Comparison of ENCODE assay signal across 11 cellular contexts in the genomic region with DNA sequence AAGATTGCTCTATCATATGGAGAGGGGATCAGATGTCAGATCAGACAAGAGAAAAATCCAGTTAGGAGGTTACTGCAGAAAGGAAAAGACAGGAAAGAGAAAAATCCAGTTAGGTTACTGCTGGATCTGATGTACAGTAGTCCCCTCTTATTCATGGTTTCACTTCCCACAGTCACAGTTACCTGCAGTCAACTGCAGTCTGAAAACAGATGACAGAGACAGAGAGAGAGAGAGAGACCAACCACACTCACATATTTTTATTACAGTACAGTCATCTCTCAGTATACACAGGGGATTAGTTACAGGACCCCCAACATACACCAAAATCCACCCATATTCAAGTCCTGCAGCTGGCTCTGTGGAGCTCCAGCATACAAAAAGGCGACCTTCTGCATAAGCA. TPM values are rescaled to one million over a fixed set of nuclear protein-coding genes. Genes with fewer than 3 reads are reported as not detected.
DNase-seq lines count a peak whose midpoint lies in the region; ATAC-seq, FAIRE-seq and TF ChIP-seq lines count a peak whose summit lies in the region.
"Had no signal": no experiment of that assay in that cellular context is flagged by ENCODE, and none has a peak within 500 bp of the region (broad histone marks: within the 10 kb centered on the region; RNA-seq: fewer than 3 reads in every experiment).

No MANE protein-coding gene starts in this region.

- no peaks in the 10 kb centered on the region for H3K9me3 ChIP-seq in Karpas-422 (ENCODE audit: low read length)
- no peaks in the 10 kb centered on the region for H3K9me3 ChIP-seq in tibial artery
- H3K9me3 ChIP-seq: esophagus squamous epithelium, lower lobe of right lung, right atrium auricular region had no signal

- intact Hi-C loops in tibial artery (cut with DNase I; ENCODE audit: low total_unique reads), result no loop called here

- H3K27ac Mint-ChIP-seq in activated naive CD8-positive, alpha-beta T cell treated with anti-CD3 and anti-CD28 coated beads, Interleukin-2, amount 50 U/mL, for 24 hours, result no peak overlapping the region
- H3K27ac Mint-ChIP-seq in activated naive CD8-positive, alpha-beta T cell treated with anti-CD3 and anti-CD28 coated beads for 36 hours, result no peak overlapping the region
- H3K27ac Mint-ChIP-seq in stimulated activated naive CD8-positive, alpha-beta T cell treated with anti-CD3 and anti-CD28 coated beads, Interleukin-15, amount 100 ng/mL, for 72 hours, result no peak overlapping the region

- H3K27me3 Mint-ChIP-seq in activated naive CD8-positive, alpha-beta T cell treated with anti-CD3 and anti-CD28 coated beads, Interleukin-2, amount 50 U/mL, for 24 hours, result no peaks in the 10 kb centered on the region
- H3K27me3 Mint-ChIP-seq in activated naive CD8-positive, alpha-beta T cell treated with anti-CD3 and anti-CD28 coated beads for 36 hours, result no peaks in the 10 kb centered on the region
- H3K27me3 Mint-ChIP-seq in stimulated activated naive CD8-positive, alpha-beta T cell treated with anti-CD3 and anti-CD28 coated beads, Interleukin-15, amount 100 ng/mL, for 72 hours, result no peaks in the 10 kb centered on the region

- H3K9me3 Mint-ChIP-seq in activated naive CD8-positive, alpha-beta T cell treated with anti-CD3 and anti-CD28 coated beads, Interleukin-2, amount 50 U/mL, for 24 hours, result no peaks in the 10 kb centered on the region
- no peaks in the 10 kb centered on the region for H3K9me3 Mint-ChIP-seq in activated naive CD8-positive, alpha-beta T cell treated with anti-CD3 and anti-CD28 coated beads for 36 hours
- H3K9me3 Mint-ChIP-seq in stimulated activated naive CD8-positive, alpha-beta T cell treated with anti-CD3 and anti-CD28 coated beads, Interleukin-15, amount 100 ng/mL, for 72 hours, result no peaks in the 10 kb centered on the region

- no peak overlapping the region for H3K4me2 ChIP-seq in Karpas-422 (ENCODE audit: low read depth, low read length, poor library complexity, severe bottlenecking)

- H3K9me2 ChIP-seq in Karpas-422 (replicated peaks; ENCODE audit: insufficient read depth, low read length), result no peaks in the 10 kb centered on the region

- H4K20me1 ChIP-seq in Karpas-422 (ENCODE audit: insufficient read depth, low read depth, low read length), result no peaks in the 10 kb centered on the region

- DNase-seq in activated naive CD8-positive, alpha-beta T cell treated with anti-CD3 and anti-CD28 coated beads, Interleukin-2, amount 50 U/mL, for 24 hours, result no peak
- DNase-seq in activated naive CD8-positive, alpha-beta T cell treated with anti-CD3 and anti-CD28 coated beads for 36 hours, result no peak
- DNase-seq in Karpas-422, result peak; percentile 51
- DNase-seq in tibial artery, result no peak
- no peak for DNase-seq in stimulated activated naive CD8-positive, alpha-beta T cell treated with anti-CD3 and anti-CD28 coated beads, Interleukin-15, amount 100 ng/mL, for 72 hours
- DNase-seq in D341Med (ENCODE audit: low spot score), result no peak
- DNase-seq in D721Med (ENCODE audit: insufficient read length, low spot score), result no peak
- DNase-seq: esophagus squamous epithelium, lower lobe of right lung had no signal

- H3K27me3 ChIP-seq in Karpas-422 (ENCODE audit: low read length) (no peaks in the 10 kb centered on the region), tibial artery (no peaks in the 10 kb centered on the region)
- H3K27me3 ChIP-seq: esophagus squamous epithelium, right atrium auricular region had no signal

- H3K36me3 Mint-ChIP-seq in activated naive CD8-positive, alpha-beta T cell treated with anti-CD3 and anti-CD28 coated beads, Interleukin-2, amount 50 U/mL, for 24 hours (ENCODE audit: low read depth), result peaks cover 51% of the 10 kb centered on the region
- peaks cover 22% of the 10 kb centered on the region for H3K36me3 Mint-ChIP-seq in activated naive CD8-positive, alpha-beta T cell treated with anti-CD3 and anti-CD28 coated beads for 36 hours

- H3K4me3 ChIP-seq in Karpas-422 (ENCODE audit: low read length) (no peak overlapping the region), tibial artery (no peak overlapping the region)
- H3K4me3 ChIP-seq: esophagus squamous epithelium, lower lobe of right lung, right atrium auricular region had no signal

- ATAC-seq in activated naive CD8-positive, alpha-beta T cell treated with anti-CD3 and anti-CD28 coated beads, Interleukin-2, amount 50 U/mL, for 24 hours, result peak; percentile 52
- peak; percentile 65 for ATAC-seq in HG02798 (IDR thresholded peaks at IDR 0.05; ENCODE audit: poor library complexity, unreplicated experiment)
- ATAC-seq in stimulated activated naive CD8-positive, alpha-beta T cell treated with anti-CD3 and anti-CD28 coated beads, Interleukin-15, amount 100 ng/mL, for 72 hours, result no peak
- ATAC-seq: lower lobe of right lung had no signal

- FAIRE-seq in D721Med (lab: Jason Lieb, UNC), result no peak

- no peak overlapping the region for H3K4me3 Mint-ChIP-seq in activated naive CD8-positive, alpha-beta T cell treated with anti-CD3 and anti-CD28 coated beads, Interleukin-2, amount 50 U/mL, for 24 hours
- H3K4me3 Mint-ChIP-seq in activated naive CD8-positive, alpha-beta T cell treated with anti-CD3 and anti-CD28 coated beads for 36 hours, result no peak overlapping the region
- H3K4me3 Mint-ChIP-seq in stimulated activated naive CD8-positive, alpha-beta T cell treated with anti-CD3 and anti-CD28 coated beads, Interleukin-15, amount 100 ng/mL, for 72 hours, result no peak overlapping the region

- H3K4me1 Mint-ChIP-seq in activated naive CD8-positive, alpha-beta T cell treated with anti-CD3 and anti-CD28 coated beads, Interleukin-2, amount 50 U/mL, for 24 hours, result peaks cover 19% of the 10 kb centered on the region
- H3K4me1 Mint-ChIP-seq in activated naive CD8-positive, alpha-beta T cell treated with anti-CD3 and anti-CD28 coated beads for 36 hours, result peaks cover 5% of the 10 kb centered on the region
- peaks cover 10% of the 10 kb centered on the region for H3K4me1 Mint-ChIP-seq in stimulated activated naive CD8-positive, alpha-beta T cell treated with anti-CD3 and anti-CD28 coated beads, Interleukin-15, amount 100 ng/mL, for 72 hours

- H3K27ac ChIP-seq in Karpas-422 (ENCODE audit: low read length) (no peak overlapping the region), tibial artery (no peak overlapping the region)
- H3K27ac ChIP-seq: esophagus squamous epithelium, lower lobe of right lung, right atrium auricular region had no signal

- no peak overlapping the region for H2AFZ ChIP-seq in Karpas-422 (ENCODE audit: low read length)

- H3K4me1 ChIP-seq in Karpas-422 (ENCODE audit: low read length) (no peaks in the 10 kb centered on the region; the same call in 1 of the 2 replicates), tibial artery (no peaks in the 10 kb centered on the region)
- H3K4me1 ChIP-seq: esophagus squamous epithelium, lower lobe of right lung, right atrium auricular region had no signal

- no peak for TF ChIP-seq CTCF in tibial artery (IDR thresholded peaks at IDR 0.05)
- TF ChIP-seq CTCF in D721Med (IDR thresholded peaks at IDR 0.05; ENCODE audit: insufficient read depth, missing control alignments), result no peak

- H3K9ac ChIP-seq in Karpas-422 (ENCODE audit: low read length), result no peak overlapping the region

- H3K36me3 ChIP-seq in Karpas-422 (ENCODE audit: insufficient read depth, low read length) (peaks cover 3% of the 10 kb centered on the region; the same call in 1 of the 2 replicates), tibial artery (peaks cover 66 to 94% (median 75%) of the 10 kb centered on the region in 3 donors)

- H3K79me2 ChIP-seq in Karpas-422 (ENCODE audit: low read length), result no peaks in the 10 kb centered on the region

RNA-seq across cellular contexts. Expression of a gene that starts 29.3 kb away (rescaled TPM):
- total RNA-seq in activated naive CD8-positive, alpha-beta T cell treated with anti-CD3 and anti-CD28 coated beads for 36 hours, result 10 to 100 TPM; 62.7 to 64.8 TPM
- total RNA-seq in Karpas-422 (2014; rRNA removed; shearing (Covaris generic); ENCODE audit: low replicate concordance), result 27.1 and 56.9 TPM in 2 replicates

RNA-seq across cellular contexts. Expression of a gene that starts 45.0 kb away (rescaled TPM):
- total RNA-seq in activated naive CD8-positive, alpha-beta T cell treated with anti-CD3 and anti-CD28 coated beads for 36 hours, result not detected
- not detected in 2 replicates for total RNA-seq in Karpas-422 (2014; rRNA removed; shearing (Covaris generic); ENCODE audit: low replicate concordance)
